10 cellular contexts compared by ENCODE assay signal in genomic region chr2:207796585-207797350, GRCh38. TPM values are rescaled to one million over a fixed set of nuclear protein-coding genes. Genes with fewer than 3 reads are reported as not detected.
DNase-seq lines count a peak whose midpoint lies in the region; ATAC-seq and TF ChIP-seq lines count a peak whose summit lies in the region.
"Had no signal": no experiment of that assay in that cellular context is flagged by ENCODE, and none has a peak within 500 bp of the region (broad histone marks: within the 10 kb centered on the region; RNA-seq: fewer than 3 reads in every experiment).

No MANE protein-coding gene starts in this region.

- H3K4me1 Mint-ChIP-seq in brain, result peaks cover 9% of the 10 kb centered on the region

- ATAC-seq in right lobe of liver, result peak; percentile 37 to 58 (median 51)

- no peaks in the 10 kb centered on the region for H3K36me3 ChIP-seq in right lobe of liver
- H3K36me3 ChIP-seq in effector memory CD4-positive, alpha-beta T cell (ENCODE audit: control insufficient read depth, insufficient read depth, low read length), result no peaks in the 10 kb centered on the region

- H3K9me3 Mint-ChIP-seq in brain, result no peaks in the 10 kb centered on the region
- H3K9me3 Mint-ChIP-seq: CD14-positive monocyte had no signal

- DNase-seq in DMS 273 treated with DMSO at 0.1 percent for 48 hours (lab: John Stamatoyannopoulos, UW), result peak; percentile 39
- DNase-seq in NCI-H2081 treated with DMSO at 0.1 percent for 48 hours (lab: John Stamatoyannopoulos, UW), result peak; percentile 60
- DNase-seq in right lobe of liver, result no peak
- no peak for DNase-seq in effector memory CD4-positive, alpha-beta T cell
- no peak for DNase-seq in GF-D8 (lab: John Stamatoyannopoulos, UW)
- no peak for DNase-seq in head of caudate nucleus
- DNase-seq in stimulated activated CD4-positive, alpha-beta T cell treated with anti-CD3 and anti-CD28 coated beads, Interleukin-4, amount 100 ng/mL, for 24 hours, result no peak

- peaks cover 0 to 40% (median 17%) of the 10 kb centered on the region in 4 donors for H3K4me1 ChIP-seq in right lobe of liver
- no peaks in the 10 kb centered on the region for H3K4me1 ChIP-seq in effector memory CD4-positive, alpha-beta T cell (ENCODE audit: control insufficient read depth, insufficient read depth, low read length, poor library complexity, severe bottlenecking)

- no peaks in the 10 kb centered on the region for H3K27me3 ChIP-seq in right lobe of liver
- no peaks in the 10 kb centered on the region for H3K27me3 ChIP-seq in effector memory CD4-positive, alpha-beta T cell (replicated peaks; ENCODE audit: control insufficient read depth, insufficient read depth, low read length, poor library complexity, severe bottlenecking)

- no peak overlapping the region for H3K4me3 Mint-ChIP-seq in brain
- H3K4me3 Mint-ChIP-seq: CD14-positive monocyte had no signal

- no peaks in the 10 kb centered on the region for H3K36me3 Mint-ChIP-seq in brain
- H3K36me3 Mint-ChIP-seq: CD14-positive monocyte had no signal

- no peaks in the 10 kb centered on the region for H3K27me3 Mint-ChIP-seq in brain

- H3K9me3 ChIP-seq in right lobe of liver, result no peaks in the 10 kb centered on the region
- no peaks in the 10 kb centered on the region for H3K9me3 ChIP-seq in effector memory CD4-positive, alpha-beta T cell (ENCODE audit: control insufficient read depth, low read length)

- WGBS in right lobe of liver (ENCODE audit: insufficient coverage, low coverage, low lambda C conversion rate, missing lambda C conversion rate), result 50% methylated on average over 2 of the region's 8 CpGs

- TF ChIP-seq POLR2A in right lobe of liver (IDR thresholded peaks at IDR 0.05), result no peak

- TF ChIP-seq CTCF in brain (conservative IDR thresholded peaks at IDR 0.05), result no peak
- peak in 1 of 4 donors; percentile 12 for TF ChIP-seq CTCF in right lobe of liver (IDR thresholded peaks at IDR 0.05)

- intact Hi-C loops in right lobe of liver (cut with DNase I) (no loop called here), head of caudate nucleus (cut with DNase I) (no loop called here)

- H3K27ac ChIP-seq in right lobe of liver, result peak overlapping the region in 2 of 3 donors; percentile 56
- no peak overlapping the region for H3K27ac ChIP-seq in effector memory CD4-positive, alpha-beta T cell (ENCODE audit: insufficient read depth, low read length, poor library complexity, severe bottlenecking)
- H3K27ac ChIP-seq: epithelial cell of prostate had no signal

- no peak overlapping the region for H3K4me3 ChIP-seq in right lobe of liver
- no peak overlapping the region for H3K4me3 ChIP-seq in effector memory CD4-positive, alpha-beta T cell (ENCODE audit: insufficient read depth, low read depth, low read length, poor library complexity, severe bottlenecking)

- H3K27ac Mint-ChIP-seq in brain, result peak overlapping the region in 3 of 5 experiments; percentile 76 to 77 (median 77)
- H3K27ac Mint-ChIP-seq: CD14-positive monocyte had no signal

RNA-seq across cellular contexts. Expression of gene FZD5, which starts 27.1 kb away (rescaled TPM):
- polyA plus RNA-seq in brain (ENCODE audit: insufficient read depth, low read depth, low replicate concordance), result 2.0 TPM
- 10 to 100 TPM; 18.5 to 37.4 (median 29.3) TPM for total RNA-seq in right lobe of liver

Comparison
In these comparisons a context has a peak if more than half of its experiments do, and no peak if none do; other contexts are left out.
1. DNase-seq: peak in DMS 273 treated with DMSO at 0.1 percent for 48 hours (single experiment) and NCI-H2081 treated with DMSO at 0.1 percent for 48 hours (single experiment); none in right lobe of liver (0 of 3), effector memory CD4-positive, alpha-beta T cell (0 of 3), GF-D8 (single experiment), head of caudate nucleus (0 of 42) and stimulated activated CD4-positive, alpha-beta T cell treated with anti-CD3 and anti-CD28 coated beads, Interleukin-4, amount 100 ng/mL, for 24 hours (single experiment).